ENCODE assay signal across 8 cellular contexts in the genomic region with DNA sequence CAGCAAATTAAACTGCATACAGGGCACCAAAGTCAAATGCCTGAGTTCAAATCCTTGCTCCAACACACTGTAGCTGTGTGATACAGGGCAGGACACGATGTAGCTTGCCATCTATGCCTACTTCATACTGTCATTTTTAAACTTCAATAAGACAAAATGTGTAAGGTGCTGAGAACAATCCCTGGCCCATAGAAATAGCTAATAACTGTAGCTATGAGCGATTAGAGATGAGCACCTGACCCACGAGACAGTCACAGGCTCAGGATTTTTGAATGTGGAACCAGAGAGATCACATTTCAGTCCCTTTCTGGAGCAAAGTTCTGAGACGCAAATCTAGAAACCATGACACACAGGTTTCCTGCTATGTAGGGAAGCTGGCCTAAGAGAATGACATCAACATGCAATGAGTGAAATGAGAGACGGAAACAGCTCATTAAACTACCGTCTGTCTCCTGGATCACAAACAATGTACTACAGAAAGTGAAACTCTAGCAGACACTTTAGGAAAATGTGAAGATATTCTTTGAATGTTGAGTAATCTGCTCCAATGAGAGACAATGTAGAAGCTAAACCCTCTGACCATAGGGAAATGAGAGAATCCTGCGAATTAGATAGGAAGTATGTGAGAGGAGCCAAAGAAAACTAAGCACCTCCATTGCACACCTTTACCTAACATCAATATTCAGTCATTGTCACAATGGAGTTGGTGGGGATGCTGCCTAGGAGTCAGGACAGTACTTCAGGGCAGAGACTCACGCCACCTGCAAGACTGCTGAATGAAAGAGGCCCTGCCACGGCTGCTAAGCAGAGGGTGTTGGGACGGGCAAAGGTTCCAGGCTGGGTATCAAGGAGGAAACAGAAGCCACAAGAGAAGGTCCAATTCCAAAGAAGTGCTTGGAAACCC. TPM values are rescaled to one million over a fixed set of nuclear protein-coding genes. Genes with fewer than 3 reads are reported as not detected.
A peak's percentile ranks its signal among the peaks of the same experiment; 100 is the strongest.
DNase-seq lines count a peak whose midpoint lies in the region; ATAC-seq and FAIRE-seq lines count a peak whose summit lies in the region.

No MANE protein-coding gene starts in this region.

- peaks cover 9% of the 10 kb centered on the region for H3K4me1 Mint-ChIP-seq in activated CD8-positive, alpha-beta T cell treated with anti-CD3 and anti-CD28 coated beads, Interleukin-2, amount 10 ng/mL, durations not matched to agents 7 days and 5 days (ENCODE audit: low read depth)

- H3K9me3 ChIP-seq in small intestine (ENCODE audit: control insufficient read depth, low read depth) (no peaks in the 10 kb centered on the region), GM23248 (ENCODE audit: low read depth) (no peaks in the 10 kb centered on the region)

- H3K9ac ChIP-seq in GM23248 = no peak overlapping the region

- WGBS in small intestine, 3 donors = 47 to 54% (median 49%) methylated on average over 10 of the region's 10 CpGs
- 81 to 84% methylated on average over 10 of the region's 10 CpGs for WGBS in GM23248 (ENCODE audit: low coverage in 1 of 2, low lambda C conversion rate in 2 of 2, missing lambda C conversion rate in 2 of 2), 2 experiments

- peaks cover 5% of the 10 kb centered on the region; the same call in 1 of the 2 replicates for H3F3A ChIP-seq in GM23248 (ENCODE audit: insufficient read depth)

- peak overlapping the region; percentile 17 to 68 for H3K27ac ChIP-seq in small intestine (ENCODE audit: low read depth in 1 of 2, low read length in 1 of 2)
- H3K27ac ChIP-seq in GM23248 = no peak overlapping the region

- CTCF ChIA-PET in activated CD8-positive, alpha-beta T cell treated with anti-CD3 and anti-CD28 coated beads, Interleukin-2, amount 10 ng/mL, durations not matched to agents 7 days and 5 days (lab: Charles Lee) = interaction anchor here (0.8 to 2.2 kb wide), 2 partner anchors 8 to 63 kb away, joined by 3 to 6 read pairs; no protein-coding TSS in a partner anchor

- H3K27me3 ChIP-seq in small intestine (ENCODE audit: control insufficient read depth in 2 of 2, insufficient read depth in 2 of 2, low read length in 2 of 2) (no peaks in the 10 kb centered on the region), GM23248 (replicated peaks; ENCODE audit: insufficient read depth) (no peaks in the 10 kb centered on the region)

- H3K4me3 ChIP-seq in small intestine (ENCODE audit: low read depth in 1 of 2, low read length in 2 of 2) = no peak overlapping the region
- no peak overlapping the region for H3K4me3 ChIP-seq in GM23248

- H3K9me3 Mint-ChIP-seq in activated CD8-positive, alpha-beta T cell treated with anti-CD3 and anti-CD28 coated beads, Interleukin-2, amount 10 ng/mL, durations not matched to agents 7 days and 5 days (ENCODE audit: insufficient read depth) = no peaks in the 10 kb centered on the region

- H3K4me1 ChIP-seq in small intestine (ENCODE audit: control insufficient read depth in 2 of 2, insufficient read depth in 1 of 2, low read depth in 1 of 2, low read length in 1 of 2) (peaks cover 0 to 7% of the 10 kb centered on the region in 2 donors), GM23248 (ENCODE audit: insufficient read depth) (peaks cover 10% of the 10 kb centered on the region)

- no peaks in the 10 kb centered on the region for H4K20me1 ChIP-seq in GM23248 (ENCODE audit: insufficient read depth)

- no peak overlapping the region for H3K4me3 Mint-ChIP-seq in activated CD8-positive, alpha-beta T cell treated with anti-CD3 and anti-CD28 coated beads, Interleukin-2, amount 10 ng/mL, durations not matched to agents 7 days and 5 days

- peak overlapping the region; percentile 61 for H3K27ac Mint-ChIP-seq in activated CD8-positive, alpha-beta T cell treated with anti-CD3 and anti-CD28 coated beads, Interleukin-2, amount 10 ng/mL, durations not matched to agents 7 days and 5 days

- FAIRE-seq in small intestine (lab: Jason Lieb, UNC) = no peak

- H3K79me2 ChIP-seq in GM23248 (ENCODE audit: insufficient read depth) = no peaks in the 10 kb centered on the region

- in situ Hi-C loops in GM23248 (cut with MboI) = no loop called here

- no peak overlapping the region for H3K4me2 ChIP-seq in GM23248 (ENCODE audit: unreplicated experiment)

- H3K27me3 Mint-ChIP-seq in activated CD8-positive, alpha-beta T cell treated with anti-CD3 and anti-CD28 coated beads, Interleukin-2, amount 10 ng/mL, durations not matched to agents 7 days and 5 days (ENCODE audit: low read depth) = peaks cover 3% of the 10 kb centered on the region

- H3K36me3 ChIP-seq in small intestine (ENCODE audit: control insufficient read depth in 2 of 2, insufficient read depth in 2 of 2, low read length in 2 of 2) = no peaks in the 10 kb centered on the region
- no peaks in the 10 kb centered on the region for H3K36me3 ChIP-seq in GM23248 (ENCODE audit: low read depth)

- POLR2A ChIA-PET in activated CD8-positive, alpha-beta T cell treated with anti-CD3 and anti-CD28 coated beads, Interleukin-2, amount 10 ng/mL, durations not matched to agents 7 days and 5 days (lab: Charles Lee) = no interaction called here

- H3K9me2 ChIP-seq in GM23248 (ENCODE audit: insufficient read depth) = no peaks in the 10 kb centered on the region

- ATAC-seq in HG03103 (IDR thresholded peaks at IDR 0.05; ENCODE audit: low read depth, unreplicated experiment) = peak; percentile 64
- ATAC-seq in activated CD8-positive, alpha-beta T cell treated with anti-CD3 and anti-CD28 coated beads, Interleukin-2, amount 10 ng/mL, durations not matched to agents 7 days and 5 days = peak; percentile 58

- no peak overlapping the region for H2AFZ ChIP-seq in GM23248

- no peaks in the 10 kb centered on the region for H3K36me3 Mint-ChIP-seq in activated CD8-positive, alpha-beta T cell treated with anti-CD3 and anti-CD28 coated beads, Interleukin-2, amount 10 ng/mL, durations not matched to agents 7 days and 5 days (ENCODE audit: low read depth)

- peak; percentile 57 for DNase-seq in CD1c-positive myeloid dendritic cell (ENCODE audit: extremely low spot score)
- peak; percentile 18 for DNase-seq in GM19238 (ENCODE audit: insufficient read length, low spot score)
- no peak for DNase-seq in activated CD8-positive, alpha-beta T cell treated with anti-CD3 and anti-CD28 coated beads, Interleukin-2, amount 10 ng/mL, durations not matched to agents 7 days and 5 days
- DNase-seq in small intestine = peak; percentile 55
- no peak for DNase-seq in SKM-1 (lab: John Stamatoyannopoulos, UW; ENCODE audit: unreplicated experiment)
- DNase-seq in GM23248 = no peak
- no peak for DNase-seq in cerebellar cortex (ENCODE audit: low spot score)

RNA-seq across cellular contexts. Expression of a gene that starts 25.5 kb away (rescaled TPM):
- total RNA-seq in activated CD8-positive, alpha-beta T cell treated with anti-CD3 and anti-CD28 coated beads, Interleukin-2, amount 10 ng/mL, durations not matched to agents 7 days and 5 days = 1 to 10 TPM; 1.0 to 1.3 TPM
- 10 to 100 TPM in 1 of 3 donors, 1 to 10 TPM in 2; 4.7 to 10.3 (median 6.0) TPM for polyA plus RNA-seq in small intestine
- 2.4 and 2.8 TPM in 2 replicates for total RNA-seq in GM23248 (2014; rRNA removed; shearing (Covaris generic))
- 1.2 and 1.3 TPM in 2 replicates for polyA plus RNA-seq in GM23248 (2016; fragmentation: Nextera tagmentation; extraction: Ambion mirVana)

Comparison
In these comparisons a context has a peak if more than half of its experiments do, and no peak if none do; other contexts are left out.
1. DNase-seq: peak in CD1c-positive myeloid dendritic cell (single experiment), GM19238 (single experiment) and small intestine (single experiment); none in activated CD8-positive, alpha-beta T cell treated with anti-CD3 and anti-CD28 coated beads, Interleukin-2, amount 10 ng/mL, durations not matched to agents 7 days and 5 days (single experiment), SKM-1 (single experiment), GM23248 (single experiment) and cerebellar cortex (single experiment).